In genomic region chr1:229753764-229754553, GRCh38 we compare ENCODE assay signal across 11 cellular contexts.
A peak's percentile ranks its signal among the peaks of the same experiment; 100 is the strongest.
DNase-seq lines count a peak whose midpoint lies in the region.
"Had no signal": no experiment of that assay in that cellular context is flagged by ENCODE, and none has a peak within 500 bp of the region (broad histone marks: within the 10 kb centered on the region; RNA-seq: fewer than 3 reads in every experiment).

No MANE protein-coding gene starts in this region.

- H2AK5ac ChIP-seq in trophoblast cell (ENCODE audit: low read length), result no peak overlapping the region

- peaks cover 24% of the 10 kb centered on the region for H3K79me1 ChIP-seq in trophoblast cell (ENCODE audit: low read length)

- H3K4me3 Mint-ChIP-seq in activated CD4-positive, alpha-beta T cell treated with anti-CD3 and anti-CD28 coated beads, Interleukin-2, amount 10 ng/mL, durations not matched to agents 7 days and 5 days, result peak overlapping the region; percentile 53
- H3K4me3 Mint-ChIP-seq in activated naive CD8-positive, alpha-beta T cell, result peak overlapping the region; percentile 45

- no peak overlapping the region for H3K14ac ChIP-seq in trophoblast cell (ENCODE audit: low read length)

- peaks cover 4% of the 10 kb centered on the region for H3K9me3 Mint-ChIP-seq in activated CD4-positive, alpha-beta T cell treated with anti-CD3 and anti-CD28 coated beads, Interleukin-2, amount 10 ng/mL, durations not matched to agents 7 days and 5 days
- no peaks in the 10 kb centered on the region for H3K9me3 Mint-ChIP-seq in activated naive CD8-positive, alpha-beta T cell (ENCODE audit: low read depth)

- H3K9me3 ChIP-seq in trophoblast cell (ENCODE audit: insufficient read depth, low read depth, low read length), result no peaks in the 10 kb centered on the region

- H3K4me3 ChIP-seq in trophoblast cell (ENCODE audit: low read depth, low read length), result no peak overlapping the region

- H3K36me3 Mint-ChIP-seq in activated CD4-positive, alpha-beta T cell treated with anti-CD3 and anti-CD28 coated beads, Interleukin-2, amount 10 ng/mL, durations not matched to agents 7 days and 5 days (ENCODE audit: low read depth), result no peaks in the 10 kb centered on the region
- peaks cover 2% of the 10 kb centered on the region for H3K36me3 Mint-ChIP-seq in activated naive CD8-positive, alpha-beta T cell

- no peak overlapping the region for H2BK120ac ChIP-seq in trophoblast cell (ENCODE audit: insufficient read depth, low read length, poor library complexity)

- no peak overlapping the region for H3K23ac ChIP-seq in trophoblast cell (ENCODE audit: low read length)

- H3K9ac ChIP-seq in trophoblast cell (ENCODE audit: low read length), result no peak overlapping the region

- no peak overlapping the region for H3K27ac ChIP-seq in trophoblast cell (ENCODE audit: low read depth, low read length)
- H3K27ac ChIP-seq: VCaP had no signal

- H3K4me1 Mint-ChIP-seq in activated CD4-positive, alpha-beta T cell treated with anti-CD3 and anti-CD28 coated beads, Interleukin-2, amount 10 ng/mL, durations not matched to agents 7 days and 5 days, result peaks cover 20% of the 10 kb centered on the region
- peaks cover 14% of the 10 kb centered on the region for H3K4me1 Mint-ChIP-seq in activated naive CD8-positive, alpha-beta T cell (ENCODE audit: low read depth)

- peaks cover 3% of the 10 kb centered on the region for H3K79me2 ChIP-seq in trophoblast cell (ENCODE audit: control insufficient read depth, insufficient read depth, low read length, poor library complexity)

- POLR2A ChIA-PET in activated CD4-positive, alpha-beta T cell treated with anti-CD3 and anti-CD28 coated beads, Interleukin-2, amount 10 ng/mL, durations not matched to agents 7 days and 5 days (lab: Charles Lee), result interaction anchor here (0.6 kb wide), 1 partner anchor 413 kb away, joined by 3 read pairs; no protein-coding TSS in a partner anchor

- H3K27ac Mint-ChIP-seq in activated CD4-positive, alpha-beta T cell treated with anti-CD3 and anti-CD28 coated beads, Interleukin-2, amount 10 ng/mL, durations not matched to agents 7 days and 5 days, result peak overlapping the region; percentile 90
- H3K27ac Mint-ChIP-seq in activated naive CD8-positive, alpha-beta T cell, result no peak overlapping the region

- H3K4ac ChIP-seq in trophoblast cell (ENCODE audit: low read depth, low read length), result no peak overlapping the region

- no peak overlapping the region for H2BK5ac ChIP-seq in trophoblast cell (ENCODE audit: low read depth, low read length, poor library complexity)

- H3K4me1 ChIP-seq in trophoblast cell (ENCODE audit: control insufficient read depth in 1 of 2, insufficient read depth in 2 of 2, low read length in 2 of 2), result peaks cover 17 to 22% of the 10 kb centered on the region in 2 experiments

- CTCF ChIA-PET in activated CD4-positive, alpha-beta T cell treated with anti-CD3 and anti-CD28 coated beads, Interleukin-2, amount 10 ng/mL, durations not matched to agents 7 days and 5 days (lab: Charles Lee), result interaction anchor here (1.1 kb wide), 1 partner anchor 10 kb away, joined by 4 read pairs; no protein-coding TSS in a partner anchor

- H3K27me3 Mint-ChIP-seq in activated CD4-positive, alpha-beta T cell treated with anti-CD3 and anti-CD28 coated beads, Interleukin-2, amount 10 ng/mL, durations not matched to agents 7 days and 5 days, result no peaks in the 10 kb centered on the region
- H3K27me3 Mint-ChIP-seq in activated naive CD8-positive, alpha-beta T cell, result peaks cover under 1% of the 10 kb centered on the region

- peak overlapping the region; percentile 43 for H2BK12ac ChIP-seq in trophoblast cell (ENCODE audit: low read length)

- no peak overlapping the region for H4K8ac ChIP-seq in trophoblast cell (ENCODE audit: low read depth, low read length)

- H3K4me2 ChIP-seq in trophoblast cell (ENCODE audit: low read length), result no peak overlapping the region

- no peak overlapping the region for H2AFZ ChIP-seq in trophoblast cell (ENCODE audit: insufficient read depth, low read length, poor library complexity)

- H3K27me3 ChIP-seq in trophoblast cell (ENCODE audit: insufficient read depth, low read length), result no peaks in the 10 kb centered on the region

- DNase-seq in activated CD4-positive, alpha-beta T cell treated with anti-CD3 and anti-CD28 coated beads, Interleukin-2, amount 10 ng/mL, durations not matched to agents 7 days and 5 days, result peak; percentile 6
- DNase-seq in activated CD4-positive, alpha-beta T cell treated with anti-CD3 and anti-CD28 coated beads, Interleukin-2, amount 50 U/mL, for 48 hours, result no peak
- DNase-seq in NCI-H146 treated with DMSO at 0.1 percent for 48 hours (lab: John Stamatoyannopoulos, UW; ENCODE audit: unreplicated experiment) (peak; percentile 47), trophoblast cell (no peak), NCI-H1694 (lab: John Stamatoyannopoulos, UW) (no peak), NCI-H1048 (lab: John Stamatoyannopoulos, UW) (no peak)
- DNase-seq in stimulated activated CD4-positive, alpha-beta T cell treated with anti-CD3 and anti-CD28 coated beads, Interleukin-15, amount 100 ng/mL, for 24 hours, result no peak
- DNase-seq: islet precursor cell, NCI-H2081 treated with DMSO at 0.1 percent for 48 hours had no signal

- no peak overlapping the region for H3K18ac ChIP-seq in trophoblast cell (ENCODE audit: low read length)

- H4K12ac ChIP-seq in trophoblast cell (ENCODE audit: low read depth, low read length), result no peak overlapping the region

- H3K36me3 ChIP-seq in trophoblast cell (ENCODE audit: control insufficient read depth in 1 of 2, insufficient read depth in 2 of 2, low read length in 2 of 2), result peaks cover 0 to 1% of the 10 kb centered on the region in 2 experiments

- peak overlapping the region; percentile 61 for H4K91ac ChIP-seq in trophoblast cell (ENCODE audit: low read depth, low read length)

- WGBS in trophoblast cell (ENCODE audit: extremely low coverage, insufficient coverage, insufficient read length), result no CpG with 5 or more reads among the region's 7 CpGs

Comparison
In these comparisons a context has a peak if more than half of its experiments do, and no peak if none do; other contexts are left out.
1. DNase-seq: peak in activated CD4-positive, alpha-beta T cell treated with anti-CD3 and anti-CD28 coated beads, Interleukin-2, amount 10 ng/mL, durations not matched to agents 7 days and 5 days (single experiment) and NCI-H146 treated with DMSO at 0.1 percent for 48 hours (single experiment); none in activated CD4-positive, alpha-beta T cell treated with anti-CD3 and anti-CD28 coated beads, Interleukin-2, amount 50 U/mL, for 48 hours (0 of 2), trophoblast cell (0 of 2), NCI-H1694 (single experiment), NCI-H1048 (single experiment) and stimulated activated CD4-positive, alpha-beta T cell treated with anti-CD3 and anti-CD28 coated beads, Interleukin-15, amount 100 ng/mL, for 24 hours (single experiment).